9 cellular contexts compared by ENCODE assay signal in the genomic region with DNA sequence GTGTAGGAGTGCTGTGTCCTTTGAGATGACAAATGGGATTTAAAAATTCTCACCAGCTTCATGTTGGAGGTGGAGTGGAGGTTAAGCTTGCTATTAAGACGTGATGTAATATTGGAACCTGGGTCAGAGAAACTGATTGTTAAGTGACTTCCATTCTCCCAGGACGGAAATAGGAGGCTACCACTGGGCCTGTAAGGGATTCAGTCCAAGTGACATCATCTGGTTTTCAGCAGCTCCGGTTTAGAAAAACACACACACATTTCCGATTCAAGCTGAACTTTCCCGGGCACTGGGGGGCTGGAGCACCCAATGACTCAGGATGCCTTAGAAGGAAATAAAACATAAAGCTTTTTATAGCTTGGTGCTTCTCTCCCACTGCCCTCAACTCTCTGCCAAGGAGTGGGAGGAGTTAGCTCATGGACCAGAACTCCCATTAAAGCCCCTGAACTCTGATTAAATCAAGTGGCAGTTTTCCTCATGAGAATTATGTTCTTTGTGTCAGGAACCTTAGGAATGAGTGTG. TPM values are rescaled to one million over a fixed set of nuclear protein-coding genes. Genes with fewer than 3 reads are reported as not detected.
DNase-seq lines count a peak whose midpoint lies in the region; ATAC-seq and TF ChIP-seq lines count a peak whose summit lies in the region.
"Had no signal": no experiment of that assay in that cellular context is flagged by ENCODE, and none has a peak within 500 bp of the region (broad histone marks: within the 10 kb centered on the region; RNA-seq: fewer than 3 reads in every experiment).

No MANE protein-coding gene starts in this region.

- ATAC-seq in GM18519 (IDR thresholded peaks at IDR 0.05; ENCODE audit: low FRiP score, unreplicated experiment) (no peak), GM21390 (IDR thresholded peaks at IDR 0.05; ENCODE audit: unreplicated experiment) (no peak)

- TF ChIP-seq CTCF in foreskin fibroblast (IDR thresholded peaks at IDR 0.05; ENCODE audit: low read depth, low read length) (no peak), WERI-Rb-1 (IDR thresholded peaks at IDR 0.05; ENCODE audit: low read depth, low read length) (no peak)

- H3K27me3 ChIP-seq in SJSA1 (replicated peaks), result no peaks in the 10 kb centered on the region
- H3K27me3 ChIP-seq in WERI-Rb-1 (ENCODE audit: insufficient read depth, low read depth, severe bottlenecking), result no peaks in the 10 kb centered on the region

- in situ Hi-C loops in Caki2 (cut with HindIII; ENCODE audit: low pct_unique_long_range_greater_than_20kb, low sequenced_read_pairs), result no loop called here

- DNase-seq in Caki2 (ENCODE audit: low read depth), result peak; percentile 91
- DNase-seq in SJSA1 (ENCODE audit: low read depth in 1 of 2, low spot score in 2 of 2), result peak; percentile 76 to 85
- peak; percentile 95 for DNase-seq in foreskin fibroblast
- peak; percentile 99 for DNase-seq in pulmonary artery endothelial cell (ENCODE audit: low read depth, low spot score)
- no peak for DNase-seq in WERI-Rb-1
- no peak for DNase-seq in ecto neural progenitor cell (ENCODE audit: low spot score)
- DNase-seq: activated naive CD8-positive, alpha-beta T cell treated with anti-CD3 and anti-CD28 coated beads, Interleukin-2, amount 10 ng/mL, durations not matched to agents 7 days and 5 days had no signal

- H3K9me3 ChIP-seq in SJSA1 (replicated peaks) (no peaks in the 10 kb centered on the region), WERI-Rb-1 (ENCODE audit: severe bottlenecking) (no peaks in the 10 kb centered on the region)

- H3K27ac ChIP-seq in SJSA1 (peak overlapping the region; percentile 55), WERI-Rb-1 (no peak overlapping the region)

- H3K4me3 ChIP-seq in SJSA1 (no peak overlapping the region), foreskin fibroblast (ENCODE audit: low read depth in 1 of 2, low read length in 2 of 2) (no peak overlapping the region), WERI-Rb-1 (ENCODE audit: low read depth, low read length) (no peak overlapping the region)

- H3K4me1 ChIP-seq in SJSA1 (replicated peaks), result peaks cover 16% of the 10 kb centered on the region

- peaks cover 37% of the 10 kb centered on the region for H3K36me3 ChIP-seq in SJSA1
- H3K36me3 ChIP-seq in WERI-Rb-1, result peaks cover 10% of the 10 kb centered on the region

RNA-seq across cellular contexts. Expression of gene CALM1, which starts 12.4 kb away (rescaled TPM):
- 308 and 396 TPM in 2 replicates for total RNA-seq in Caki2 (2014; rRNA removed; shearing (Covaris generic); ENCODE audit: low replicate concordance)
- total RNA-seq in SJSA1 (2014; rRNA removed; shearing (Covaris generic)), result 392 and 466 TPM in 2 replicates
- total RNA-seq in pulmonary artery endothelial cell, result 1,262 and 1,419 TPM in 2 replicates

Comparison
In these comparisons a context has a peak if more than half of its experiments do, and no peak if none do; other contexts are left out.
1. DNase-seq: peak in Caki2 (single experiment), SJSA1 (2 of 2), foreskin fibroblast (2 of 2) and pulmonary artery endothelial cell (single experiment); none in WERI-Rb-1 (single experiment) and ecto neural progenitor cell (single experiment).